13 cellular contexts compared by ENCODE assay signal in the genomic region with DNA sequence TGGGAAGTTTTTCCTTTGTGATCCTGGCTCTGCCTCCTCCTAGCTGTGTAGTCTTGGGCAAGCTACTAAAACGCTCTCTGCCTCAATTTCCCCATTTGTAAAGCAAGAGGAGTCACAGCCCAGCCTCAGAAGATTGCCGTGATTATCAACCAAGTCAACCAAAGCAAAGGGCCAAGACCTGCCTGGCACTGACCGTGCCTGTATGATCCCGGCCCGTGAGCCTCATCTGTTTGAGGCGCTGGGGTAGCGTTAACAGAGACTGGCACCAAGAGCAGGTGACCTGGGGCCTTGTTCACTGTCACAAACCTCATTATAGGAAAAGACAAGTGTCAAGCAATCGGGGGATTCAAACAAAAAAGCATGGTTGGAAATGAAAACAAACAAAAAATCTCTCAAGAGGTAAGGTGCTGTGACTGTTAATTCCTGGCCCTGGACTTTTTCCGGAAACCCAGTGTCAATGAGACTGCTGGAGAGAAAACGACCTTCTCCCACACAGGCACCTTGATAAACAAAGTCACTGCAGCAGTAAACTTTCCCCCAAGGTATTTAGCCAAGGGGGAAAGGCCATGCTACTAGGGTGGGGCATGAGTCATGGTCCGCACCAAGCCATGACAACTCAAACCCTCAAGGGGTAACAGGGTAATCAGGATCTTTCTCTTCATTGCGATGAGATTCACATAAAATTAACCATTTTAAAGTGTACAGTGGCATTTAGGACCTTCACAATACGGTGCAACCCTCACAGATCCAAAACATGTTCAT.
"Had no signal": no experiment of that assay in that cellular context is flagged by ENCODE, and none has a peak within 500 bp of the region (broad histone marks: within the 10 kb centered on the region; RNA-seq: fewer than 3 reads in every experiment).

No MANE protein-coding gene starts in this region.

- ATAC-seq: activated CD8-positive, alpha-beta T cell treated with anti-CD3 and anti-CD28 coated beads for 36 hours; effector memory CD8-positive, alpha-beta T cell; gastroesophageal sphincter had no signal

- H3K27ac Mint-ChIP-seq: activated CD8-positive, alpha-beta T cell treated with anti-CD3 and anti-CD28 coated beads for 36 hours; activated naive CD4-positive, alpha-beta T cell treated with anti-CD3 and anti-CD28 coated beads for 36 hours; activated T-helper 1 cell treated with anti-CD3 and anti-CD28 coated beads, Interleukin-12 subunit alpha, Interleukin-12 subunit beta, Interleukin-2, Interleukin-4 antibody, amounts not matched to agents 30 ng/mL and 10 ng/mL and 1 ng/mL, durations not matched to agents 14 hours and 24 hours and 36 hours; dendritic cell treated with granulocyte-macrophage colony-stimulating factor and Interleukin-4, amounts not matched to agents 40 ng/mL and 50 ng/mL, for 4 days; effector memory CD8-positive, alpha-beta T cell; mesothelial cell of epicardium had no signal

- H3K4me3 Mint-ChIP-seq: activated CD8-positive, alpha-beta T cell treated with anti-CD3 and anti-CD28 coated beads for 36 hours; activated naive CD4-positive, alpha-beta T cell treated with anti-CD3 and anti-CD28 coated beads for 36 hours; activated T-helper 1 cell treated with anti-CD3 and anti-CD28 coated beads, Interleukin-12 subunit alpha, Interleukin-12 subunit beta, Interleukin-2, Interleukin-4 antibody, amounts not matched to agents 30 ng/mL and 10 ng/mL and 1 ng/mL, durations not matched to agents 14 hours and 24 hours and 36 hours; central memory CD8-positive, alpha-beta T cell; dendritic cell treated with granulocyte-macrophage colony-stimulating factor and Interleukin-4, amounts not matched to agents 40 ng/mL and 50 ng/mL, for 4 days; effector memory CD8-positive, alpha-beta T cell; mesothelial cell of epicardium had no signal

- H3K27ac ChIP-seq: gastroesophageal sphincter, ovary, thyroid gland had no signal

- DNase-seq: activated CD8-positive, alpha-beta memory T cell treated with anti-CD3 and anti-CD28 coated beads, Interleukin-2, amount 50 U/mL, for 4 hours; activated CD8-positive, alpha-beta T cell treated with anti-CD3 and anti-CD28 coated beads for 36 hours; activated naive CD4-positive, alpha-beta T cell treated with anti-CD3 and anti-CD28 coated beads for 36 hours; effector memory CD8-positive, alpha-beta T cell; retina; stimulated activated CD4-positive, alpha-beta T cell treated with anti-CD3 and anti-CD28 coated beads, Interleukin-4, amount 100 ng/mL, for 4 hours; thyroid gland had no signal

- H3K27me3 ChIP-seq: gastroesophageal sphincter, ovary, thyroid gland had no signal

- H3K36me3 ChIP-seq: ovary had no signal

- H3K9me3 ChIP-seq: gastroesophageal sphincter, ovary, thyroid gland had no signal

- H3K27me3 Mint-ChIP-seq: activated CD8-positive, alpha-beta T cell treated with anti-CD3 and anti-CD28 coated beads for 36 hours; central memory CD8-positive, alpha-beta T cell; dendritic cell treated with granulocyte-macrophage colony-stimulating factor and Interleukin-4, amounts not matched to agents 40 ng/mL and 50 ng/mL, for 4 days; effector memory CD8-positive, alpha-beta T cell had no signal

- H3K9me3 Mint-ChIP-seq: central memory CD8-positive, alpha-beta T cell; effector memory CD8-positive, alpha-beta T cell had no signal

- H3K4me3 ChIP-seq: gastroesophageal sphincter, ovary, thyroid gland had no signal
